In the genomic region with DNA sequence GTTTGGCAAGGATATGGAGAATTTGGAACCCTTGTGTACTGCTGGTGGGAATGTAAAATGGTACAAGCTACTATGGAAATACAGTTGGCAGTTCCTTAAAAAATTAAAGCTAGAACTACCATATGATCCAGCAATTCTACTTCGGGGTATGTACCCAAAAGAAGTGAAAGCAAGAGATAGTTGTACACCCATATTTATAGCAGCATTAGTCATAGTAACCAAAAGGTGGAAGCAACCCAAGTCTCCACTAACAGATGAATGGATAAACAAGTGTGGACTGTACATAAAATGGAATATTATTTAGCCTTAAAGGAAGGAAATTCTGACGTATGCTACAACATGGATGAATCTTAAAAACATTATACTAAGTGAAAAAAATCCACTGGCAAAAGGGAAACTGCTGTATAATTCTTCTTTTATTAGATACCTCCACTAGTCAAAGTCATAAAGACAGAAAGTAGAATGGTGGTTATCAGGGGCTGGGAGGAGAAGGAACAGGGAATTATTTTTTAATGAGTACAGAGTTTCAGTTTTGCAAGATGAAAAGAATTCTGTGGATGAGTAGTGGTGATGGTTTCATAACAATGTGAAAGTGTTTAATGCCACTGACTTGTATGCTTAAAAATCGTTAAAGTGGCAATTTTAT, we compare ENCODE assay signal across 15 cellular contexts.
A peak's percentile ranks its signal among the peaks of the same experiment; 100 is the strongest.
DNase-seq lines count a peak whose midpoint lies in the region; ATAC-seq and TF ChIP-seq lines count a peak whose summit lies in the region.
"Had no signal": no experiment of that assay in that cellular context is flagged by ENCODE, and none has a peak within 500 bp of the region (broad histone marks: within the 10 kb centered on the region; RNA-seq: fewer than 3 reads in every experiment).

No MANE protein-coding gene starts in this region.

- no peaks in the 10 kb centered on the region for H3K27me3 ChIP-seq in thoracic aorta (replicated peaks; ENCODE audit: insufficient read depth)
- H3K27me3 ChIP-seq: spleen had no signal

- no peaks in the 10 kb centered on the region for H3K36me3 ChIP-seq in thoracic aorta
- H3K36me3 ChIP-seq: spleen had no signal

- peak overlapping the region; percentile 9 for H3K4me3 ChIP-seq in thoracic aorta
- H3K4me3 ChIP-seq: spleen had no signal

- ATAC-seq in HG03565 (IDR thresholded peaks at IDR 0.05; ENCODE audit: unreplicated experiment) (peak; percentile 49), thoracic aorta (ENCODE audit: insufficient number of reproducible peaks, low FRiP score, low read depth) (no peak), GM21619 (IDR thresholded peaks at IDR 0.05; ENCODE audit: unreplicated experiment) (no peak), HG03460 (IDR thresholded peaks at IDR 0.05; ENCODE audit: unreplicated experiment) (no peak)

- H3K9me3 ChIP-seq in thoracic aorta: no peaks in the 10 kb centered on the region
- H3K9me3 ChIP-seq: spleen had no signal

- TF ChIP-seq CTCF in thoracic aorta (IDR thresholded peaks at IDR 0.05): no peak

- peak; percentile 30 for DNase-seq in SIG-M5 treated with dmso at 0.1 percent for 504 hours (lab: John Stamatoyannopoulos, UW; ENCODE audit: unreplicated experiment)
- DNase-seq in SIG-M5 (lab: John Stamatoyannopoulos, UW): no peak
- DNase-seq in fibroblast of gingiva (ENCODE audit: low read depth): peak; percentile 7
- no peak for DNase-seq in thoracic aorta (ENCODE audit: low spot score)
- DNase-seq in NCI-H1048 (lab: John Stamatoyannopoulos, UW): no peak
- DNase-seq: 8988T; activated CD4-positive, CD25-positive, alpha-beta regulatory T cell treated with anti-CD3 and anti-CD28 coated beads, Interleukin-2, amount 50 U/mL, for 72 hours; activated T-cell treated with anti-CD3 and anti-CD28 coated beads for 4 hours; dermis blood vessel endothelial cell; occipital lobe; spleen; SW 1271 had no signal

- peak overlapping the region in 1 of 2 donors; percentile 41 for H3K27ac ChIP-seq in thoracic aorta
- H3K27ac ChIP-seq: spleen had no signal

- peaks cover 4 to 41% of the 10 kb centered on the region in 2 donors for H3K4me1 ChIP-seq in thoracic aorta (ENCODE audit: control insufficient read depth in 1 of 2, low read depth in 2 of 2)

Comparison
In these comparisons a context has a peak if more than half of its experiments do, and no peak if none do; other contexts are left out.
1. DNase-seq: peak in SIG-M5 treated with dmso at 0.1 percent for 504 hours (single experiment) and fibroblast of gingiva (single experiment); none in SIG-M5 (single experiment), thoracic aorta (single experiment) and NCI-H1048 (single experiment).